Comparison of ENCODE assay signal across 1 cellular context in the genomic region with DNA sequence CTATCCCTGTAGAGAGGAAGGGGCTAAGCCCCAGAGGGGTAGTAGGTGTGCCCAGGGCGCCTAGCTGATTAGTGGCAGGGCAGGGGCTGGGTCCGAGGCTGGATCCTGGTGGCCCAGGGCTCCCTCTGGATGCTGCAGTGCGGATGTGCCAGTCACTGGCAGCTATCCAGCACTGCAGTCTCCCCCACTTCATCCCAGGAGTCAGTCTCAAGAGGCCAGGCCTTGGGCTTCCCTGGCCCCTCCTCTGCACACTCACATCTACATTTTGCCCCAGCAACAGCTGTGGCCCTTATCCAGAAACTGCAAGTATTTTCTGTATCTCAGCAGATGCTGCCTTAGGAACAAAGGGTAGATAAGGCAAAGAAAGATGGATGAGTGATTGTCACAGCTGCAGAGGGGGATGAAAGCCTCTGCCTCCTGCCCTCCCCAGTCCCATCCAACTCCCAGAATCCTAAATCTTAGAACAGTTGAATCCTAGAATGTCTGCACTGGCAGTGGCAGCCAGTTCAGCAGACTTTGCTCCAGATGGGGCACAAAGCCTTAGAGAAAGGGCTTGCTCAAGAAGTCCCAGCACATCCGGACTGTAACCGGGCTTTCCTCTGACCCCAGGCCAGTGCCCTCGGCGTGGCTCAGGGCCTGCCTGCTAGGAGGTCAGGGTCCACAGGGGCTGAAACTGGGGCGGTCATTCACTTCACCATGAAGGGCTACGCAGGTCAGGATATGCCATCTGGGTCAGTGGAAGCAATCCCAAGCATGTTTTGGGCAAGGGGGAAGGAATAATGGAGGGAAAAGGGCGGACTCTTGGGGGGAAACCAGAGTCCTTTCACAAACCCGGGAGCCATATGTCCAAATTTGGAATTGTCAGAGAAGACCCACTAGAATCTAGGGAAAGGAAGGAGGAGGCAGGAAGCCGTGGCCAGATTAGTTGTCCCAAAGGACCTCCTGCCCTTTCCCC.
A peak's percentile ranks its signal among the peaks of the same experiment; 100 is the strongest.
TF ChIP-seq lines count a peak whose summit lies in the region.

No MANE protein-coding gene starts in this region.

TF ChIP-seq in K562, 482 proteins besides CTCF, POLR2A, EP300 and RAD21 (continued from another document):
- TF ChIP-seq, protein P1, sequence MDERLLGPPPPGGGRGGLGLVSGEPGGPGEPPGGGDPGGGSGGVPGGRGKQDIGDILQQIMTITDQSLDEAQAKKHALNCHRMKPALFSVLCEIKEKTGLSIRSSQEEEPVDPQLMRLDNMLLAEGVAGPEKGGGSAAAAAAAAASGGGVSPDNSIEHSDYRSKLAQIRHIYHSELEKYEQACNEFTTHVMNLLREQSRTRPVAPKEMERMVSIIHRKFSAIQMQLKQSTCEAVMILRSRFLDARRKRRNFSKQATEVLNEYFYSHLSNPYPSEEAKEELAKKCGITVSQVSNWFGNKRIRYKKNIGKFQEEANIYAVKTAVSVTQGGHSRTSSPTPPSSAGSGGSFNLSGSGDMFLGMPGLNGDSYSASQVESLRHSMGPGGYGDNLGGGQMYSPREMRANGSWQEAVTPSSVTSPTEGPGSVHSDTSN (CRISPR knock-in tag; IDR thresholded peaks at IDR 0.05; ENCODE audit: low read depth): no peak
- TF ChIP-seq, protein P1 (tag; conservative IDR thresholded peaks at IDR 0.05; ENCODE audit: low read depth): 0 out of 2 replicates have a peak, but pooled peaks have one; percentile 21
- TF ChIP-seq TGIF2 (CRISPR knock-in tag; IDR thresholded peaks at IDR 0.05) (no peak), RCOR1 (IDR thresholded peaks at IDR 0.05; ENCODE audit: borderline replicate concordance in 1 of 2, low read depth in 2 of 2, low read length in 2 of 2) (0 out of 4 replicates have a peak, but pooled peaks of 1 of the 2 experiments have one; percentile 8), TAL1 (IDR thresholded peaks at IDR 0.05) (peak; percentile 8; the same call in 1 of the 2 replicates), CBFA2T3 (IDR thresholded peaks at IDR 0.05) (peak; percentile 62), RBBP5 (IDR thresholded peaks at IDR 0.05; ENCODE audit: borderline replicate concordance, insufficient read depth, low read length, poor library complexity, severe bottlenecking) (no peak), CBFA2T2 (conservative IDR thresholded peaks at IDR 0.05) (peak; percentile 48), NR2C1 (IDR thresholded peaks at IDR 0.05) (no peak), NR2C1 (tag; IDR thresholded peaks at IDR 0.05) (no peak), ZFPM2 (CRISPR knock-in tag; IDR thresholded peaks at IDR 0.05) (no peak), HIVEP1 (CRISPR knock-in tag; IDR thresholded peaks at IDR 0.05) (no peak)
- TF ChIP-seq, protein P2, sequence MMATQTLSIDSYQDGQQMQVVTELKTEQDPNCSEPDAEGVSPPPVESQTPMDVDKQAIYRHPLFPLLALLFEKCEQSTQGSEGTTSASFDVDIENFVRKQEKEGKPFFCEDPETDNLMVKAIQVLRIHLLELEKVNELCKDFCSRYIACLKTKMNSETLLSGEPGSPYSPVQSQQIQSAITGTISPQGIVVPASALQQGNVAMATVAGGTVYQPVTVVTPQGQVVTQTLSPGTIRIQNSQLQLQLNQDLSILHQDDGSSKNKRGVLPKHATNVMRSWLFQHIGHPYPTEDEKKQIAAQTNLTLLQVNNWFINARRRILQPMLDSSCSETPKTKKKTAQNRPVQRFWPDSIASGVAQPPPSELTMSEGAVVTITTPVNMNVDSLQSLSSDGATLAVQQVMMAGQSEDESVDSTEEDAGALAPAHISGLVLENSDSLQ (IDR thresholded peaks at IDR 0.05): no peak
- TF ChIP-seq, protein P3, sequence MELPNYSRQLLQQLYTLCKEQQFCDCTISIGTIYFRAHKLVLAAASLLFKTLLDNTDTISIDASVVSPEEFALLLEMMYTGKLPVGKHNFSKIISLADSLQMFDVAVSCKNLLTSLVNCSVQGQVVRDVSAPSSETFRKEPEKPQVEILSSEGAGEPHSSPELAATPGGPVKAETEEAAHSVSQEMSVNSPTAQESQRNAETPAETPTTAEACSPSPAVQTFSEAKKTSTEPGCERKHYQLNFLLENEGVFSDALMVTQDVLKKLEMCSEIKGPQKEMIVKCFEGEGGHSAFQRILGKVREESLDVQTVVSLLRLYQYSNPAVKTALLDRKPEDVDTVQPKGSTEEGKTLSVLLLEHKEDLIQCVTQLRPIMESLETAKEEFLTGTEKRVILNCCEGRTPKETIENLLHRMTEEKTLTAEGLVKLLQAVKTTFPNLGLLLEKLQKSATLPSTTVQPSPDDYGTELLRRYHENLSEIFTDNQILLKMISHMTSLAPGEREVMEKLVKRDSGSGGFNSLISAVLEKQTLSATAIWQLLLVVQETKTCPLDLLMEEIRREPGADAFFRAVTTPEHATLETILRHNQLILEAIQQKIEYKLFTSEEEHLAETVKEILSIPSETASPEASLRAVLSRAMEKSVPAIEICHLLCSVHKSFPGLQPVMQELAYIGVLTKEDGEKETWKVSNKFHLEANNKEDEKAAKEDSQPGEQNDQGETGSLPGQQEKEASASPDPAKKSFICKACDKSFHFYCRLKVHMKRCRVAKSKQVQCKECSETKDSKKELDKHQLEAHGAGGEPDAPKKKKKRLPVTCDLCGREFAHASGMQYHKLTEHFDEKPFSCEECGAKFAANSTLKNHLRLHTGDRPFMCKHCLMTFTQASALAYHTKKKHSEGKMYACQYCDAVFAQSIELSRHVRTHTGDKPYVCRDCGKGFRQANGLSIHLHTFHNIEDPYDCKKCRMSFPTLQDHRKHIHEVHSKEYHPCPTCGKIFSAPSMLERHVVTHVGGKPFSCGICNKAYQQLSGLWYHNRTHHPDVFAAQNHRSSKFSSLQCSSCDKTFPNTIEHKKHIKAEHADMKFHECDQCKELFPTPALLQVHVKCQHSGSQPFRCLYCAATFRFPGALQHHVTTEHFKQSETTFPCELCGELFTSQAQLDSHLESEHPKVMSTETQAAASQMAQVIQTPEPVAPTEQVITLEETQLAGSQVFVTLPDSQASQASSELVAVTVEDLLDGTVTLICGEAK (IDR thresholded peaks at IDR 0.05): no peak
- TF ChIP-seq, protein P3 (CRISPR knock-in tag; IDR thresholded peaks at IDR 0.05): no peak
- TF ChIP-seq, protein P4, sequence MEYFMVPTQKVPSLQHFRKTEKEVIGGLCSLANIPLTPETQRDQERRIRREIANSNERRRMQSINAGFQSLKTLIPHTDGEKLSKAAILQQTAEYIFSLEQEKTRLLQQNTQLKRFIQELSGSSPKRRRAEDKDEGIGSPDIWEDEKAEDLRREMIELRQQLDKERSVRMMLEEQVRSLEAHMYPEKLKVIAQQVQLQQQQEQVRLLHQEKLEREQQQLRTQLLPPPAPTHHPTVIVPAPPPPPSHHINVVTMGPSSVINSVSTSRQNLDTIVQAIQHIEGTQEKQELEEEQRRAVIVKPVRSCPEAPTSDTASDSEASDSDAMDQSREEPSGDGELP (CRISPR knock-in tag; IDR thresholded peaks at IDR 0.05; ENCODE audit: borderline replicate concordance): peak; percentile 70
- TF ChIP-seq, protein P5, sequence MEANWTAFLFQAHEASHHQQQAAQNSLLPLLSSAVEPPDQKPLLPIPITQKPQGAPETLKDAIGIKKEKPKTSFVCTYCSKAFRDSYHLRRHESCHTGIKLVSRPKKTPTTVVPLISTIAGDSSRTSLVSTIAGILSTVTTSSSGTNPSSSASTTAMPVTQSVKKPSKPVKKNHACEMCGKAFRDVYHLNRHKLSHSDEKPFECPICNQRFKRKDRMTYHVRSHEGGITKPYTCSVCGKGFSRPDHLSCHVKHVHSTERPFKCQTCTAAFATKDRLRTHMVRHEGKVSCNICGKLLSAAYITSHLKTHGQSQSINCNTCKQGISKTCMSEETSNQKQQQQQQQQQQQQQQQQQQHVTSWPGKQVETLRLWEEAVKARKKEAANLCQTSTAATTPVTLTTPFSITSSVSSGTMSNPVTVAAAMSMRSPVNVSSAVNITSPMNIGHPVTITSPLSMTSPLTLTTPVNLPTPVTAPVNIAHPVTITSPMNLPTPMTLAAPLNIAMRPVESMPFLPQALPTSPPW (CRISPR knock-in tag; IDR thresholded peaks at IDR 0.05): peak; percentile 57
- TF ChIP-seq, protein P6, sequence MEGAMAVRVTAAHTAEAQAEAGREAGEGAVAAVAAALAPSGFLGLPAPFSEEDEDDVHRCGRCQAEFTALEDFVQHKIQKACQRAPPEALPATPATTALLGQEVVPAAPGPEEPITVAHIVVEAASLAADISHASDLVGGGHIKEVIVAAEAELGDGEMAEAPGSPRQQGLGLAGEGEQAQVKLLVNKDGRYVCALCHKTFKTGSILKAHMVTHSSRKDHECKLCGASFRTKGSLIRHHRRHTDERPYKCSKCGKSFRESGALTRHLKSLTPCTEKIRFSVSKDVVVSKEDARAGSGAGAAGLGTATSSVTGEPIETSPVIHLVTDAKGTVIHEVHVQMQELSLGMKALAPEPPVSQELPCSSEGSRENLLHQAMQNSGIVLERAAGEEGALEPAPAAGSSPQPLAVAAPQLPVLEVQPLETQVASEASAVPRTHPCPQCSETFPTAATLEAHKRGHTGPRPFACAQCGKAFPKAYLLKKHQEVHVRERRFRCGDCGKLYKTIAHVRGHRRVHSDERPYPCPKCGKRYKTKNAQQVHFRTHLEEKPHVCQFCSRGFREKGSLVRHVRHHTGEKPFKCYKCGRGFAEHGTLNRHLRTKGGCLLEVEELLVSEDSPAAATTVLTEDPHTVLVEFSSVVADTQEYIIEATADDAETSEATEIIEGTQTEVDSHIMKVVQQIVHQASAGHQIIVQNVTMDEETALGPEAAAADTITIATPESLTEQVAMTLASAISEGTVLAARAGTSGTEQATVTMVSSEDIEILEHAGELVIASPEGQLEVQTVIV (CRISPR knock-in tag; IDR thresholded peaks at IDR 0.05; ENCODE audit: borderline replicate concordance): no peak
